Comparison of ENCODE assay signal across 15 cellular contexts in the genomic region with DNA sequence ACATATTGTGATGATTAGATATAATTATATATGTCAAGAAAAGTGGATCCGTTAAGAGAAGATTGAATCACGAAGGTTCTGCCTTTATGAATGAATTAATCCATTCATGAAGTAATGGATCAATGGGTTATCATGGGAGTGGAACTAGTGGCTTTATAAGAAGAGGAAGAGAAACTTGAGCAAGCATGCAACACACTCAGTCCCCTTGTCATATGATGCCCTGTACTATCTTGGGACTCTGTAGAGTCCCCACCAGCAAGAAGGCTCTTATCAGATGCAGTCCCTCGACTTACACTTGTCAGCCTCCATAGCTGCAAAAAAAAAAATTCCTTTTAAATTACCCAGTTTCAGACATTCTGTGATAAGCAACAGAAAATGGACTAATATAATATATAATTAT.
DNase-seq lines count a peak whose midpoint lies in the region; ATAC-seq, FAIRE-seq and TF ChIP-seq lines count a peak whose summit lies in the region.
"Had no signal": no experiment of that assay in that cellular context is flagged by ENCODE, and none has a peak within 500 bp of the region (broad histone marks: within the 10 kb centered on the region; RNA-seq: fewer than 3 reads in every experiment).

No MANE protein-coding gene starts in this region.

- WGBS in SK-N-SH (ENCODE audit: low lambda C conversion rate) = 12% methylated on average over 3 of the region's 3 CpGs

- no peaks in the 10 kb centered on the region for H3K9me2 ChIP-seq in SK-N-SH

- no peaks in the 10 kb centered on the region for H3K9me3 ChIP-seq in SK-N-SH

- H3K79me2 ChIP-seq in SK-N-SH (ENCODE audit: insufficient read depth) = no peaks in the 10 kb centered on the region

- POLR2A ChIA-PET in SK-N-SH (lab: Yijun Ruan, JAX) = no interaction called here

- TF ChIP-seq CTCF in SK-N-SH (IDR thresholded peaks at IDR 0.05) = no peak
- no peak for TF ChIP-seq CTCF in D721Med (IDR thresholded peaks at IDR 0.05; ENCODE audit: insufficient read depth, missing control alignments)
- TF ChIP-seq CTCF in endothelial cell (IDR thresholded peaks at IDR 0.05; ENCODE audit: unreplicated experiment) = no peak

- H3K9me3 Mint-ChIP-seq in memory B cell (no peaks in the 10 kb centered on the region), endothelial cell (ENCODE audit: unreplicated experiment) (no peaks in the 10 kb centered on the region)
- H3K9me3 Mint-ChIP-seq: CD8-positive, alpha-beta memory T cell; neural crest cell had no signal

- H3K4me1 Mint-ChIP-seq in memory B cell (peaks cover 3% of the 10 kb centered on the region), endothelial cell (ENCODE audit: unreplicated experiment) (no peaks in the 10 kb centered on the region)
- H3K4me1 Mint-ChIP-seq: neural crest cell had no signal

- no peaks in the 10 kb centered on the region for H3F3A ChIP-seq in SK-N-SH (replicated peaks; ENCODE audit: insufficient read depth)

- no peaks in the 10 kb centered on the region for H3K36me3 ChIP-seq in SK-N-SH (replicated peaks in 1 of 2; ENCODE audit: control insufficient read depth in 1 of 2, insufficient read depth in 2 of 2, low read length in 1 of 2)

- no peak for TF ChIP-seq RAD21 in SK-N-SH (IDR thresholded peaks at IDR 0.05; ENCODE audit: low read length)

- H3K36me3 Mint-ChIP-seq in memory B cell (no peaks in the 10 kb centered on the region), endothelial cell (ENCODE audit: low read depth, unreplicated experiment) (no peaks in the 10 kb centered on the region)
- H3K36me3 Mint-ChIP-seq: CD8-positive, alpha-beta memory T cell had no signal

- ATAC-seq in GM19023 (IDR thresholded peaks at IDR 0.05; ENCODE audit: unreplicated experiment) (peak; percentile 74), GM21825 (IDR thresholded peaks at IDR 0.05; ENCODE audit: unreplicated experiment) (peak; percentile 97), HG03442 (IDR thresholded peaks at IDR 0.05; ENCODE audit: unreplicated experiment) (peak; percentile 99), memory B cell (ENCODE audit: low read depth) (peak; percentile 91)

- no peak overlapping the region for H3K27ac Mint-ChIP-seq in memory B cell
- no peak overlapping the region for H3K27ac Mint-ChIP-seq in endothelial cell (ENCODE audit: unreplicated experiment)

- H3K4me3 ChIP-seq in SK-N-SH (ENCODE audit: low read depth in 2 of 2, low read length in 1 of 2) = no peak overlapping the region

- H2AFZ ChIP-seq in SK-N-SH (ENCODE audit: low read depth) = no peak overlapping the region

- DNase-seq in memory B cell (ENCODE audit: low spot score in 2 of 2) = no peak
- DNase-seq in stimulated activated CD4-positive, alpha-beta T cell treated with anti-CD3 and anti-CD28 coated beads, Interleukin-2, amount 100 ng/mL, for 24 hours = no peak
- DNase-seq in SK-N-SH = no peak
- no peak for DNase-seq in D721Med (ENCODE audit: insufficient read length, low spot score)
- no peak for DNase-seq in endothelial cell (ENCODE audit: low spot score)
- DNase-seq: caudate nucleus; CD8-positive, alpha-beta memory T cell; NCI-H1436; stimulated activated CD4-positive, alpha-beta T cell treated with anti-CD3 and anti-CD28 coated beads, Interleukin-15, amount 100 ng/mL, for 24 hours; stimulated activated naive CD4-positive, alpha-beta T cell had no signal

- no peaks in the 10 kb centered on the region for H3K4me1 ChIP-seq in SK-N-SH (ENCODE audit: control insufficient read depth in 1 of 2, insufficient read depth in 2 of 2, low read depth in 1 of 2, low read length in 1 of 2)

- no peak for TF ChIP-seq EP300 in SK-N-SH (IDR thresholded peaks at IDR 0.05; ENCODE audit: borderline replicate concordance in 1 of 2, low read depth in 1 of 2, low read length in 1 of 2)

- no peaks in the 10 kb centered on the region for H3K27me3 ChIP-seq in SK-N-SH (ENCODE audit: insufficient read depth)

- no peak for FAIRE-seq in D721Med (lab: Jason Lieb, UNC)
- FAIRE-seq: keratinocyte had no signal

- CTCF ChIA-PET in SK-N-SH (lab: Yijun Ruan, JAX) = no interaction called here

- no peak overlapping the region for H3K9ac ChIP-seq in SK-N-SH

- H3K4me3 Mint-ChIP-seq in memory B cell (no peak overlapping the region), endothelial cell (ENCODE audit: unreplicated experiment) (no peak overlapping the region)
- H3K4me3 Mint-ChIP-seq: CD8-positive, alpha-beta memory T cell; neural crest cell had no signal

- H3K27me3 Mint-ChIP-seq in memory B cell = no peaks in the 10 kb centered on the region
- no peaks in the 10 kb centered on the region for H3K27me3 Mint-ChIP-seq in endothelial cell (ENCODE audit: unreplicated experiment)
- H3K27me3 Mint-ChIP-seq: CD8-positive, alpha-beta memory T cell had no signal

- H3K27ac ChIP-seq in SK-N-SH (ENCODE audit: low read depth in 2 of 2, low read length in 1 of 2) = no peak overlapping the region

- no peaks in the 10 kb centered on the region for H4K20me1 ChIP-seq in SK-N-SH (ENCODE audit: insufficient read depth)

- H3K4me2 ChIP-seq in SK-N-SH = no peak overlapping the region

TF ChIP-seq in SK-N-SH, 30 proteins besides CTCF, POLR2A, EP300 and RAD21:
- TF ChIP-seq SMC3 (IDR thresholded peaks at IDR 0.05; ENCODE audit: low read depth, low read length) = no peak
- no peak for TF ChIP-seq POLR2AphosphoS5 (IDR thresholded peaks at IDR 0.05; ENCODE audit: low read depth, low read length)
- TF ChIP-seq NRF1 (IDR thresholded peaks at IDR 0.05; ENCODE audit: low read depth, low read length) = no peak
- TF ChIP-seq, protein P1, sequence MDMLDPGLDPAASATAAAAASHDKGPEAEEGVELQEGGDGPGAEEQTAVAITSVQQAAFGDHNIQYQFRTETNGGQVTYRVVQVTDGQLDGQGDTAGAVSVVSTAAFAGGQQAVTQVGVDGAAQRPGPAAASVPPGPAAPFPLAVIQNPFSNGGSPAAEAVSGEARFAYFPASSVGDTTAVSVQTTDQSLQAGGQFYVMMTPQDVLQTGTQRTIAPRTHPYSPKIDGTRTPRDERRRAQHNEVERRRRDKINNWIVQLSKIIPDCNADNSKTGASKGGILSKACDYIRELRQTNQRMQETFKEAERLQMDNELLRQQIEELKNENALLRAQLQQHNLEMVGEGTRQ (IDR thresholded peaks at IDR 0.05; ENCODE audit: borderline replicate concordance, low read depth, low read length) = no peak
- TF ChIP-seq, protein P2, sequence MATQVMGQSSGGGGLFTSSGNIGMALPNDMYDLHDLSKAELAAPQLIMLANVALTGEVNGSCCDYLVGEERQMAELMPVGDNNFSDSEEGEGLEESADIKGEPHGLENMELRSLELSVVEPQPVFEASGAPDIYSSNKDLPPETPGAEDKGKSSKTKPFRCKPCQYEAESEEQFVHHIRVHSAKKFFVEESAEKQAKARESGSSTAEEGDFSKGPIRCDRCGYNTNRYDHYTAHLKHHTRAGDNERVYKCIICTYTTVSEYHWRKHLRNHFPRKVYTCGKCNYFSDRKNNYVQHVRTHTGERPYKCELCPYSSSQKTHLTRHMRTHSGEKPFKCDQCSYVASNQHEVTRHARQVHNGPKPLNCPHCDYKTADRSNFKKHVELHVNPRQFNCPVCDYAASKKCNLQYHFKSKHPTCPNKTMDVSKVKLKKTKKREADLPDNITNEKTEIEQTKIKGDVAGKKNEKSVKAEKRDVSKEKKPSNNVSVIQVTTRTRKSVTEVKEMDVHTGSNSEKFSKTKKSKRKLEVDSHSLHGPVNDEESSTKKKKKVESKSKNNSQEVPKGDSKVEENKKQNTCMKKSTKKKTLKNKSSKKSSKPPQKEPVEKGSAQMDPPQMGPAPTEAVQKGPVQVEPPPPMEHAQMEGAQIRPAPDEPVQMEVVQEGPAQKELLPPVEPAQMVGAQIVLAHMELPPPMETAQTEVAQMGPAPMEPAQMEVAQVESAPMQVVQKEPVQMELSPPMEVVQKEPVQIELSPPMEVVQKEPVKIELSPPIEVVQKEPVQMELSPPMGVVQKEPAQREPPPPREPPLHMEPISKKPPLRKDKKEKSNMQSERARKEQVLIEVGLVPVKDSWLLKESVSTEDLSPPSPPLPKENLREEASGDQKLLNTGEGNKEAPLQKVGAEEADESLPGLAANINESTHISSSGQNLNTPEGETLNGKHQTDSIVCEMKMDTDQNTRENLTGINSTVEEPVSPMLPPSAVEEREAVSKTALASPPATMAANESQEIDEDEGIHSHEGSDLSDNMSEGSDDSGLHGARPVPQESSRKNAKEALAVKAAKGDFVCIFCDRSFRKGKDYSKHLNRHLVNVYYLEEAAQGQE (IDR thresholded peaks at IDR 0.05; ENCODE audit: low read depth, low read length) = no peak
- TF ChIP-seq FOSL2 (IDR thresholded peaks at IDR 0.05; ENCODE audit: borderline replicate concordance, low read depth) = no peak
- TF ChIP-seq CHD2 (IDR thresholded peaks at IDR 0.05; ENCODE audit: low read length, partially characterized antibody) = no peak
- no peak for TF ChIP-seq FOXJ3 (CRISPR knock-in tag; IDR thresholded peaks at IDR 0.05)
